14 cellular contexts compared by ENCODE assay signal in genomic region chr17:27946521-27946920, GRCh38.
"Had no signal": no experiment of that assay in that cellular context is flagged by ENCODE, and none has a peak within 500 bp of the region (broad histone marks: within the 10 kb centered on the region; RNA-seq: fewer than 3 reads in every experiment).

No MANE protein-coding gene starts in this region.

- H3K36me3 Mint-ChIP-seq: natural killer cell treated with Interleukin-12 subunit alpha and Interleukin-12 subunit beta and Interleukin-15 and Interleukin-18, amount 100 ng/mL, for 72 hours; stimulated activated effector memory CD8-positive, alpha-beta T cell treated with anti-CD3 and anti-CD28 coated beads, Interleukin-12 subunit alpha, Interleukin-12 subunit beta, amount 100 ng/mL, for 72 hours had no signal

- H3K4me3 Mint-ChIP-seq: activated naive CD8-positive, alpha-beta T cell treated with anti-CD3 and anti-CD28 coated beads, Interleukin-2, amount 50 U/mL, for 24 hours; natural killer cell treated with Interleukin-12 subunit alpha and Interleukin-12 subunit beta and Interleukin-15 and Interleukin-18, amount 100 ng/mL, for 72 hours; stimulated activated effector memory CD8-positive, alpha-beta T cell treated with anti-CD3 and anti-CD28 coated beads, Interleukin-12 subunit alpha, Interleukin-12 subunit beta, amount 100 ng/mL, for 72 hours had no signal

- H3K9me3 ChIP-seq: ascending aorta, mucosa of descending colon, psoas muscle, right lobe of liver had no signal

- H3K4me3 ChIP-seq: ascending aorta, mucosa of descending colon, psoas muscle, right lobe of liver, tibial nerve had no signal

- H3K27me3 ChIP-seq: ascending aorta, foreskin keratinocyte, right lobe of liver, tibial nerve had no signal

- H3K36me3 ChIP-seq: ascending aorta, right lobe of liver, tibial nerve, WERI-Rb-1 had no signal

- H3K9me3 Mint-ChIP-seq: activated naive CD8-positive, alpha-beta T cell treated with anti-CD3 and anti-CD28 coated beads, Interleukin-2, amount 50 U/mL, for 24 hours; natural killer cell treated with Interleukin-12 subunit alpha and Interleukin-12 subunit beta and Interleukin-15 and Interleukin-18, amount 100 ng/mL, for 72 hours; stimulated activated effector memory CD8-positive, alpha-beta T cell treated with anti-CD3 and anti-CD28 coated beads, Interleukin-12 subunit alpha, Interleukin-12 subunit beta, amount 100 ng/mL, for 72 hours had no signal

- H3K4me1 Mint-ChIP-seq: activated naive CD8-positive, alpha-beta T cell treated with anti-CD3 and anti-CD28 coated beads, Interleukin-2, amount 50 U/mL, for 24 hours; stimulated activated effector memory CD8-positive, alpha-beta T cell treated with anti-CD3 and anti-CD28 coated beads, Interleukin-12 subunit alpha, Interleukin-12 subunit beta, amount 100 ng/mL, for 72 hours had no signal

- ATAC-seq: activated naive CD8-positive, alpha-beta T cell treated with anti-CD3 and anti-CD28 coated beads, Interleukin-2, amount 50 U/mL, for 24 hours; foreskin keratinocyte; mucosa of descending colon; natural killer cell treated with Interleukin-12 subunit alpha and Interleukin-12 subunit beta and Interleukin-15 and Interleukin-18, amount 100 ng/mL, for 72 hours; psoas muscle; right lobe of liver; stimulated activated effector memory CD8-positive, alpha-beta T cell treated with anti-CD3 and anti-CD28 coated beads, Interleukin-12 subunit alpha, Interleukin-12 subunit beta, amount 100 ng/mL, for 72 hours had no signal

- DNase-seq: activated CD4-positive, alpha-beta T cell treated with anti-CD3 and anti-CD28 coated beads for 48 hours; activated CD8-positive, alpha-beta memory T cell treated with anti-CD3 and anti-CD28 coated beads for 24 hours; activated naive CD4-positive, alpha-beta T cell treated with Interleukin-2 at 50 U/mL for 16 hours; activated naive CD8-positive, alpha-beta T cell treated with anti-CD3 and anti-CD28 coated beads, Interleukin-2, amount 50 U/mL, for 24 hours; foreskin keratinocyte; mucosa of descending colon; psoas muscle; right lobe of liver; WERI-Rb-1 had no signal

- FAIRE-seq: bronchial epithelial cell had no signal

- H3K4me1 ChIP-seq: ascending aorta, foreskin keratinocyte, psoas muscle, right lobe of liver, tibial nerve had no signal

- H3K27ac Mint-ChIP-seq: natural killer cell treated with Interleukin-12 subunit alpha and Interleukin-12 subunit beta and Interleukin-15 and Interleukin-18, amount 100 ng/mL, for 72 hours; stimulated activated effector memory CD8-positive, alpha-beta T cell treated with anti-CD3 and anti-CD28 coated beads, Interleukin-12 subunit alpha, Interleukin-12 subunit beta, amount 100 ng/mL, for 72 hours had no signal

- H3K27ac ChIP-seq: ascending aorta, foreskin keratinocyte, psoas muscle, right lobe of liver, tibial nerve, WERI-Rb-1 had no signal
